ENCODE assay signal across 8 cellular contexts in genomic region chr2:219442206-219443015, GRCh38. TPM values are rescaled to one million over a fixed set of nuclear protein-coding genes. Genes with fewer than 3 reads are reported as not detected.
DNase-seq lines count a peak whose midpoint lies in the region; ATAC-seq and TF ChIP-seq lines count a peak whose summit lies in the region.

No MANE protein-coding gene starts in this region.

- H3K4me1 ChIP-seq in DOHH2 (ENCODE audit: control insufficient read depth, low read length) (peaks cover 9% of the 10 kb centered on the region), PC-3 (ENCODE audit: insufficient read depth, low read length) (peaks cover 18% of the 10 kb centered on the region)

- BruUV-seq in PC-3 (replicated peaks; lab: Mats Ljungman, UMichigan) = no TSS peak

- H3K36me3 ChIP-seq in DOHH2 (ENCODE audit: control insufficient read depth, low read length) (no peaks in the 10 kb centered on the region), PC-3 (ENCODE audit: low read depth, low read length) (no peaks in the 10 kb centered on the region)

- POLR2A ChIA-PET in PC-3 (lab: Charles Lee; ENCODE audit: unreplicated experiment) = interaction anchor here (0.6 to 1.6 kb wide), 2 partner anchors 11 to 175 kb away, joined by 5 to 11 read pairs; no protein-coding TSS in a partner anchor

- TF ChIP-seq CTCF in DOHH2 (IDR thresholded peaks at IDR 0.05; ENCODE audit: low read depth, low read length, poor library complexity, severe bottlenecking) (no peak), PC-3 (conservative IDR thresholded peaks at IDR 0.05; ENCODE audit: low read depth, low read length) (no peak), epithelial cell of proximal tubule (conservative IDR thresholded peaks at IDR 0.05; ENCODE audit: low read depth, low read length) (no peak)

- H3K27me3 ChIP-seq in DOHH2 (ENCODE audit: control insufficient read depth, low read length) (peaks cover 41% of the 10 kb centered on the region), PC-3 (ENCODE audit: low read length) (no peaks in the 10 kb centered on the region)

- H3K9me2 ChIP-seq in DOHH2 (replicated peaks; ENCODE audit: control insufficient read depth, low read length) = no peaks in the 10 kb centered on the region
- H3K9me2 ChIP-seq in PC-3 (replicated peaks; ENCODE audit: low read length) = no peaks in the 10 kb centered on the region

- no peak overlapping the region for H3K27ac ChIP-seq in DOHH2 (ENCODE audit: low read depth, low read length)
- H3K27ac ChIP-seq in PC-3 (ENCODE audit: low read length) = no peak overlapping the region

- ATAC-seq in PC-3 = peak; percentile 9; the same call in 1 of the 2 replicates
- ATAC-seq in GM21390 (IDR thresholded peaks at IDR 0.05; ENCODE audit: unreplicated experiment) = no peak
- ATAC-seq in HG02642 (IDR thresholded peaks at IDR 0.05; ENCODE audit: poor library complexity, unreplicated experiment) = no peak
- no peak for ATAC-seq in HG03039 (IDR thresholded peaks at IDR 0.05; ENCODE audit: unreplicated experiment)

- H2AFZ ChIP-seq in PC-3 (ENCODE audit: low read length) = peak overlapping the region; percentile 38; the same call in 1 of the 2 replicates

- CTCF ChIA-PET in PC-3 (lab: Charles Lee) = interaction anchor here (0.5 to 1.0 kb wide), 4 partner anchors 19 to 732 kb away, joined by 3 to 9 read pairs (median 5); no protein-coding TSS in a partner anchor

- H3F3A ChIP-seq in DOHH2 (ENCODE audit: control insufficient read depth, insufficient read depth) (no peaks in the 10 kb centered on the region), PC-3 (ENCODE audit: low read length, unreplicated experiment) (no peaks in the 10 kb centered on the region)

- H4K20me1 ChIP-seq in DOHH2 (ENCODE audit: control insufficient read depth, insufficient read depth, low read depth, low read length) (no peaks in the 10 kb centered on the region), PC-3 (ENCODE audit: low read length) (no peaks in the 10 kb centered on the region)

- H3K4me3 ChIP-seq in DOHH2 (ENCODE audit: low read length) = peak overlapping the region; percentile 44; the same call in 1 of the 2 replicates
- H3K4me3 ChIP-seq in PC-3 (ENCODE audit: low read length) = peak overlapping the region; percentile 69
- peak overlapping the region; percentile 44 for H3K4me3 ChIP-seq in epithelial cell of proximal tubule (ENCODE audit: low read depth, low read length)

- H3K9ac ChIP-seq in PC-3 (ENCODE audit: low read length) = peak overlapping the region; percentile 33; the same call in 1 of the 2 replicates

- H3K79me2 ChIP-seq in DOHH2 (ENCODE audit: control insufficient read depth, low read length) (no peaks in the 10 kb centered on the region), PC-3 (ENCODE audit: low read length) (peaks cover 14% of the 10 kb centered on the region)

- H3K4me2 ChIP-seq in DOHH2 (ENCODE audit: low read length) (peak overlapping the region; percentile 42), PC-3 (ENCODE audit: low read length) (peak overlapping the region; percentile 77)

- DNase-seq in PC-3 (no peak), epithelial cell of proximal tubule (ENCODE audit: low read depth) (no peak), posterior vena cava (ENCODE audit: low spot score) (peak; percentile 53), islet precursor cell (no peak)

- H3K9me3 ChIP-seq in DOHH2 (ENCODE audit: control insufficient read depth, insufficient read depth, low read length) = no peaks in the 10 kb centered on the region
- H3K9me3 ChIP-seq in PC-3 (ENCODE audit: low read length) = no peaks in the 10 kb centered on the region

- intact Hi-C loops in PC-3 (cut with micrococcal nuclease) (no loop called here), posterior vena cava (cut with DNase I) (no loop called here)

RNA-seq across cellular contexts. Expression of gene SPEG, which starts 7.8 kb away (rescaled TPM):
- total RNA-seq in PC-3 (2014; rRNA removed) (30.7 and 45.2 TPM in 2 replicates), epithelial cell of proximal tubule (4.6 and 28.3 TPM in 2 replicates), posterior vena cava (100 to 1,000 TPM; 175 to 217 TPM)

RNA-seq across cellular contexts. Expression of gene DES, which starts 24.2 kb away (rescaled TPM):
- total RNA-seq in PC-3 (2014; rRNA removed) (not detected in 2 replicates), epithelial cell of proximal tubule (not detected in 2 replicates), posterior vena cava (1,000 to 10,000 TPM; 6,561 to 7,652 TPM)

RNA-seq across cellular contexts. Expression of gene DNPEP, which starts 54.7 kb away (rescaled TPM):
- total RNA-seq in PC-3 (2014; rRNA removed) = 86.2 and 114 TPM in 2 replicates
- 40.0 and 54.0 TPM in 2 replicates for total RNA-seq in epithelial cell of proximal tubule
- 10 to 100 TPM; 41.9 to 44.0 TPM for total RNA-seq in posterior vena cava

RNA-seq across cellular contexts. Expression of gene GMPPA, which starts 56.3 kb away (rescaled TPM):
- total RNA-seq in PC-3 (2014; rRNA removed) (78.1 and 85.7 TPM in 2 replicates), epithelial cell of proximal tubule (27.2 and 35.3 TPM in 2 replicates), posterior vena cava (10 to 100 TPM; 33.9 to 42.8 TPM)

Comparison
In these comparisons a context has a peak if more than half of its experiments do, and no peak if none do; other contexts are left out.
1. RNA of gene DES, which starts 24.2 kb away (total RNA-seq): 6,561 to 7,652 TPM in posterior vena cava; not detected in PC-3 and not detected in epithelial cell of proximal tubule; every median in the first group is over 1,000 times any median in the second.
2. Peak in every context shown above with its lines, with median percentiles within 50 percentile points of each other: H3K4me3 ChIP-seq.